ENCODE assay signal across 1 cellular context in the genomic region with DNA sequence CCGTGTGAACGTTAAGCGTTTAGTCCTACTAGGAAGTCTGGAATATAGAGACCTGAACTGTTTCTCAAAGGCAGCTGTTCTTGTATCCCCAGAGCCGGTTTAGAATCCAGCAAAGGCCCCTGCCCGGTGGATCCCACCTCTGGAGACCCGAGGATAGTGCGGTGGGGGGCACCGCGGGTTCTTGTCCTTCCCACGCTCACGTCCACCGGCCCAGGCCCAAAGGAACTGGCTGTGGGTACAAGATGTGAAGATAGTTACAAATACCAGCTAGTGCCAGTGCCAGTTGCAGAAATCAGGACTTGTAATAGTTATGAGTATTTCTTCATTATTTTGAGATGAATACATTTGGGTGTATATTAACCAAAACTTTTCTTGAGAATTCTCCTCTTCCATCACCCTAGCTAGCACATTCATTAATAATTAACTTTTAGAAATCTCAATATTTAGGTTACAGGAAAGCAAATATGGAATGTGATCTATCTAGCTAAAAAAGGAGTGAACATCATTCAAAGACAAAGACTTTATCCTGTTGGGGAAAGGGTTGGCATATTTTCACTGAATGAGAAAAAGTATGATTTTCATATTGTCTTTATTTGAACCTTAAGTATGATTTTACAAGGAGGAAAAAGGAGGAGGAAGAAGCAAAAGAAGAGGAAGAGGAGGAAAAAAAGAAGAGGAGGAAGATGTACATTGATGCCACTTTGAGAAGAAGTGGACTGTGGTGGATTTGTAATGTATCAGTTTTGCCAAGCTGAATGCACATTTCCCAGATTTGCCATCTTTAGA.
TF ChIP-seq lines count a peak whose summit lies in the region.

No MANE protein-coding gene starts in this region.

TF ChIP-seq in liver, 16 proteins besides CTCF, POLR2A, EP300 and RAD21:
- TF ChIP-seq HNF4A (conservative IDR thresholded peaks at IDR 0.05) = peak in 1 of 2 donors; percentile 6
